In genomic region chr16:72369273-72369672, GRCh38 we compare ENCODE assay signal across 27 cellular contexts.
"Had no signal": no experiment of that assay in that cellular context is flagged by ENCODE, and none has a peak within 500 bp of the region (broad histone marks: within the 10 kb centered on the region; RNA-seq: fewer than 3 reads in every experiment).

No MANE protein-coding gene starts in this region.

- H3K4me3 Mint-ChIP-seq: mesothelial cell of epicardium; naive B cell; natural killer cell; stimulated activated effector memory CD8-positive, alpha-beta T cell treated with anti-CD3 and anti-CD28 coated beads, Interleukin-12 subunit alpha, Interleukin-12 subunit beta, amount 100 ng/mL, for 72 hours; stimulated activated naive CD8-positive, alpha-beta T cell treated with anti-CD3 and anti-CD28 coated beads, Interleukin-15, amount 100 ng/mL, for 72 hours had no signal

- H3K79me2 ChIP-seq: parathyroid adenoma had no signal

- H3K36me3 ChIP-seq: heart right ventricle, left lung, lower lobe of right lung, prostate gland, tibial nerve, upper lobe of left lung, vagina had no signal

- H3K4me1 Mint-ChIP-seq: mesothelial cell of epicardium; naive B cell; natural killer cell; stimulated activated effector memory CD8-positive, alpha-beta T cell treated with anti-CD3 and anti-CD28 coated beads, Interleukin-12 subunit alpha, Interleukin-12 subunit beta, amount 100 ng/mL, for 72 hours; stimulated activated naive CD8-positive, alpha-beta T cell treated with anti-CD3 and anti-CD28 coated beads, Interleukin-15, amount 100 ng/mL, for 72 hours had no signal

- H3K9me3 ChIP-seq: lower lobe of right lung, prostate gland, vagina had no signal

- H3K36me3 Mint-ChIP-seq: natural killer cell; stimulated activated effector memory CD8-positive, alpha-beta T cell treated with anti-CD3 and anti-CD28 coated beads, Interleukin-12 subunit alpha, Interleukin-12 subunit beta, amount 100 ng/mL, for 72 hours had no signal

- H3K27me3 ChIP-seq: left lung, tibial nerve, upper lobe of left lung, vagina had no signal

- DNase-seq: heart right ventricle; hippocampal formation; kidney glomerular epithelial cell; left colon; left lung; lower lobe of right lung; mammary epithelial cell; mesenchymal stem cell; naive B cell; natural killer cell; nucleus accumbens; retina; right cardiac atrium; stimulated activated CD4-positive, alpha-beta T cell treated with anti-CD3 and anti-CD28 coated beads, Interleukin-4, amount 100 ng/mL, for 24 hours; stimulated activated naive CD4-positive, alpha-beta T cell treated with Interleukin-2 at 50 U/mL for 16 hours; stimulated activated naive CD8-positive, alpha-beta T cell treated with anti-CD3 and anti-CD28 coated beads, Interleukin-15, amount 100 ng/mL, for 72 hours; substantia nigra; upper lobe of left lung had no signal

- H3K27me3 Mint-ChIP-seq: naive B cell; stimulated activated naive CD8-positive, alpha-beta T cell treated with anti-CD3 and anti-CD28 coated beads, Interleukin-15, amount 100 ng/mL, for 72 hours had no signal

- ATAC-seq: heart right ventricle; left colon; left lung; lower lobe of right lung; natural killer cell; right cardiac atrium; sciatic nerve; stimulated activated effector memory CD8-positive, alpha-beta T cell treated with anti-CD3 and anti-CD28 coated beads, Interleukin-12 subunit alpha, Interleukin-12 subunit beta, amount 100 ng/mL, for 72 hours; stimulated activated naive CD8-positive, alpha-beta T cell treated with anti-CD3 and anti-CD28 coated beads, Interleukin-15, amount 100 ng/mL, for 72 hours had no signal

- H3K4me3 ChIP-seq: heart right ventricle, left lung, lower lobe of right lung, prostate gland, skin epidermis, tibial nerve, upper lobe of left lung, vagina had no signal

- H2AFZ ChIP-seq: parathyroid adenoma had no signal

- H3K27ac ChIP-seq: heart right ventricle, left lung, lower lobe of right lung, parathyroid adenoma, prostate gland, skin epidermis, tibial nerve, upper lobe of left lung, vagina had no signal

- FAIRE-seq: keratinocyte had no signal

- H3K9ac ChIP-seq: parathyroid adenoma had no signal

- H3K27ac Mint-ChIP-seq: mesothelial cell of epicardium; naive B cell; natural killer cell; stimulated activated effector memory CD8-positive, alpha-beta T cell treated with anti-CD3 and anti-CD28 coated beads, Interleukin-12 subunit alpha, Interleukin-12 subunit beta, amount 100 ng/mL, for 72 hours; stimulated activated naive CD8-positive, alpha-beta T cell treated with anti-CD3 and anti-CD28 coated beads, Interleukin-15, amount 100 ng/mL, for 72 hours had no signal

- H3K4me1 ChIP-seq: heart right ventricle, left lung, lower lobe of right lung, parathyroid adenoma, prostate gland, tibial nerve, vagina had no signal
